9 cellular contexts compared by ENCODE assay signal in the genomic region with DNA sequence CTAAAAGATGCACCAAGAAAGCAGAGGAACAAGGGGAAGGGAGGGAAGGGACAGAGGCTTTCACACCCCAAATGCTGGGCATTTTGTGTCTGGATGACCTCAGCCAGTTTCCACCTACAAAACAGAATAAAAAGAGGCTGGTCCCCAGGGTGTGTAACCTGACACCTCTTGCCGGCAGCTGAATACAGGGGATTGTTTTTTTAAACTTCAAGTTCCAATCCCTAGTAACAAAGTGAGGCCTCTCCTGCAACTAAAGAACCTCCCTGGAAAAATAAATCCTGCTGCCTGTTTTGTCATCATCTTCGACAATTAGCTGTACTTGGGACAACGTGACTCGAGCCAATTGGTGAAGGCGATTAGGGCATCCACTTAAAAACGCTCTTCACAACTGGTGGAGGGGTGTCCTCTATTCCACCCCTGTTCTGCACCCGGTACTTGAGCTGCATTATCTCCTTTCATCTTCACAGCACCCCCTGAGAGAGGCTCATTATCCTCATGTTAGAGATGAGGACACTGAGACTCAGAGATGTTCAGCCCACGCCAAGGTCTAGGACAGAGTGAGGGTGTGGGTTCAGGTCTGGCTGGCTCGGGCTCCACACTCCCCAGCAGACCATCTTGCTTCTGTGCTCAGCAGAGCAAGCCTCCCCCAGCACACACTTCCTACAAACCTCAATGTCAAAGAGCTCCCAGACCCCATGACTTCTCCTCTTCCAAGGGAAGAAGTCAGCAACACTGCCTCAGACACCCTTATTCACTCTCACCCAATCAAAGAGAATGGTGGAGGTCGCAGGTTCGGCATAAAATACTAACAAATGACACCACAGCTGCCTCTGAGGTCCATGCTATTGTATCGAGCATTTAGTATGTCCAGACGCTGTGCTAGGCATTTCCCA. TPM values are rescaled to one million over a fixed set of nuclear protein-coding genes. Genes with fewer than 3 reads are reported as not detected.
DNase-seq lines count a peak whose midpoint lies in the region; ATAC-seq and TF ChIP-seq lines count a peak whose summit lies in the region.
"Had no signal": no experiment of that assay in that cellular context is flagged by ENCODE, and none has a peak within 500 bp of the region (broad histone marks: within the 10 kb centered on the region; RNA-seq: fewer than 3 reads in every experiment).

No MANE protein-coding gene starts in this region.

- H3F3A ChIP-seq in DOHH2 (ENCODE audit: control insufficient read depth, insufficient read depth) = peaks cover 17% of the 10 kb centered on the region

- peaks cover 14% of the 10 kb centered on the region; the same call in 1 of the 2 replicates for H4K20me1 ChIP-seq in DOHH2 (ENCODE audit: control insufficient read depth, insufficient read depth, low read depth, low read length)

- peak; percentile 9 for ATAC-seq in T-helper 17 cell
- ATAC-seq in gastroesophageal sphincter = peak; percentile 71
- ATAC-seq in HG02840 (IDR thresholded peaks at IDR 0.05; ENCODE audit: low FRiP score, unreplicated experiment) = no peak
- ATAC-seq in HG03135 (IDR thresholded peaks at IDR 0.05; ENCODE audit: unreplicated experiment) = no peak

- peaks cover 73% of the 10 kb centered on the region for H3K4me1 Mint-ChIP-seq in T-helper 17 cell

- H3K4me2 ChIP-seq in DOHH2 (ENCODE audit: low read length) = peak overlapping the region; percentile 94

- H3K4me3 ChIP-seq in DOHH2 (ENCODE audit: low read length) = peak overlapping the region; percentile 49
- H3K4me3 ChIP-seq in gastroesophageal sphincter = no peak overlapping the region
- peak overlapping the region in 1 of 8 donors; percentile 32 for H3K4me3 ChIP-seq in spleen
- H3K4me3 ChIP-seq: lung had no signal

- TF ChIP-seq POLR2A in gastroesophageal sphincter (IDR thresholded peaks at IDR 0.05) (no peak), spleen (IDR thresholded peaks at IDR 0.05) (no peak)

- no peaks in the 10 kb centered on the region for H3K9me3 ChIP-seq in DOHH2 (ENCODE audit: control insufficient read depth, insufficient read depth, low read length)
- H3K9me3 ChIP-seq in T-helper 17 cell (ENCODE audit: control insufficient read depth, low read length, poor library complexity, severe bottlenecking) = no peaks in the 10 kb centered on the region
- no peaks in the 10 kb centered on the region for H3K9me3 ChIP-seq in gastroesophageal sphincter
- no peaks in the 10 kb centered on the region for H3K9me3 ChIP-seq in spleen

- H3K27ac ChIP-seq in DOHH2 (ENCODE audit: low read depth, low read length) (peak overlapping the region; percentile 61), gastroesophageal sphincter (peak overlapping the region; percentile 59 to 100 (median 92)), spleen (peak overlapping the region in 7 of 8 donors; percentile 14 to 97 (median 48))

- H3K4me3 Mint-ChIP-seq in T-helper 17 cell = peak overlapping the region; percentile 85

- H3K79me2 ChIP-seq in DOHH2 (ENCODE audit: control insufficient read depth, low read length) = peaks cover 99% of the 10 kb centered on the region

- no peaks in the 10 kb centered on the region for H3K27me3 Mint-ChIP-seq in T-helper 17 cell

- peaks cover 88% of the 10 kb centered on the region for H3K36me3 ChIP-seq in DOHH2 (ENCODE audit: control insufficient read depth, low read length)
- H3K36me3 ChIP-seq in gastroesophageal sphincter = no peaks in the 10 kb centered on the region
- H3K36me3 ChIP-seq in spleen = peaks cover 0 to 79% (median 10%) of the 10 kb centered on the region in 6 donors

- H3K27me3 ChIP-seq in DOHH2 (ENCODE audit: control insufficient read depth, low read length) (no peaks in the 10 kb centered on the region), gastroesophageal sphincter (no peaks in the 10 kb centered on the region), spleen (replicated peaks in 1 of 7) (no peaks in the 10 kb centered on the region)

- DNase-seq in NCI-H1092 (lab: John Stamatoyannopoulos, UW) (peak; percentile 79), T-helper 17 cell (no peak), spleen (no peak), GOT3 (lab: John Stamatoyannopoulos, UW) (no peak)

- WGBS in gastroesophageal sphincter (ENCODE audit: low coverage in 1 of 2), 2 donors = 15 to 27% methylated on average over 10 to 12 of the region's 13 CpGs
- 63 to 72% (median 64%) methylated on average over 12 to 13 of the region's 13 CpGs for WGBS in spleen, 5 donors

- peaks cover 7% of the 10 kb centered on the region for H3K36me3 Mint-ChIP-seq in T-helper 17 cell (ENCODE audit: low read depth)

- peak overlapping the region; percentile 97 for H3K27ac Mint-ChIP-seq in T-helper 17 cell

- intact Hi-C loops in spleen (cut with DNase I; ENCODE audit: low total_unique reads) = no loop called here

- H3K4me1 ChIP-seq in DOHH2 (ENCODE audit: control insufficient read depth, low read length) (peaks cover 89% of the 10 kb centered on the region), gastroesophageal sphincter (peaks cover 16 to 100% (median 55%) of the 10 kb centered on the region in 3 donors), spleen (peaks cover 62 to 100% (median 86%) of the 10 kb centered on the region in 6 donors)

- no peak for TF ChIP-seq CTCF in DOHH2 (IDR thresholded peaks at IDR 0.05; ENCODE audit: low read depth, low read length, poor library complexity, severe bottlenecking)
- no peak for TF ChIP-seq CTCF in gastroesophageal sphincter (IDR thresholded peaks at IDR 0.05)
- no peak for TF ChIP-seq CTCF in spleen (IDR thresholded peaks at IDR 0.05 in 8 of 11, conservative IDR thresholded peaks at IDR 0.05 in 3 of 11)

- TF ChIP-seq EP300 in gastroesophageal sphincter (IDR thresholded peaks at IDR 0.05) = no peak

- no peaks in the 10 kb centered on the region for H3K9me2 ChIP-seq in DOHH2 (replicated peaks; ENCODE audit: control insufficient read depth, low read length)

RNA-seq across cellular contexts. Expression of a gene that starts 15.2 kb away (rescaled TPM):
- total RNA-seq in T-helper 17 cell (100 to 1,000 TPM; 128 to 166 TPM), gastroesophageal sphincter (100 to 1,000 TPM in 1 of 4 donors, 10 to 100 TPM in 3; 75.0 to 184 (median 94.2) TPM), spleen (10 to 100 TPM; 51.1 to 74.6 (median 68.2) TPM)
- polyA plus RNA-seq in spleen = 10 to 100 TPM in 2 of 3 donors, 1 to 10 TPM in 1; 8.5 to 24.4 (median 11.8) TPM

Comparison
In these comparisons a context has a peak if more than half of its experiments do, and no peak if none do; other contexts are left out.
1. ATAC-seq: peak in T-helper 17 cell (single experiment) and gastroesophageal sphincter (single experiment); none in HG02840 (single experiment) and HG03135 (single experiment).
2. Peak in every context shown above with its lines, with median percentiles within 50 percentile points of each other: H3K27ac ChIP-seq.